In the genomic region with DNA sequence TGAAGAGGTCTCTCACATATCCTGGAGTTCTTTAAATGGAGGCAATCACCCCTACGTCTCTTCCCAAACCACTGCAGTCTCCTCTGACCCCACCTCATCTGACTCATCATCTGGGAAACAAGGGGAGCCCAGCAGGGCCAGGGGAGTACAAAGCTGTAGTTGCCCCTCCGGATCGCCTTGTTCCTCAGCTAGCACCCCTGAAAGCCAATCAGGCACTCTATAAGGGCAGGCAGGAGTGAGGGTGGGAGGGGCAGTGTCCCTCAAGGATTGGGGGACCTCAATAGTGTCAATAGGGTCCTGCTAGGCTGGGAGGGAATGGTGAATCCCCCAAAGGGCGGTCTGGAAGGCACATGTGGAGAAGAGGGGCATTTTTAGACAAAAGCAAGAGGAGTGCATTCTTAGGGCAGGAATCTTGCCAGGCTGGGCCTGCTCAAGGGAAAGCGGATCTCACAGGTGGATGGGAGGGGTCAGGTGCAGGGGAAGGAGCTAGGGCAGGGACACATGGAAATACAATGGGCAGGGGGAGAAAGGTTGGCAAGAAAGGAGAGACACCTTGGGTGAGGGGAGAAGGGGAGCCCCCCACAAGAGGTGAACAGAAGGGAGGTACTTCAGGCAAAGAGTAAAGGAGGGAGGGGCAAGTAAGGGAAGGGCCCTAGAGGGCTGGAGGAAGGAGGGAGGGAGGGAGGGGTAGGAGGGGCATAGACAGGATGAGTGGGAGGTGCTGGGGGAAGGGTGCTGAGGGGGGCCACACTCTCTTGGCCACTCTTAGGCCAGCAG, we compare ENCODE assay signal across 22 cellular contexts. TPM values are rescaled to one million over a fixed set of nuclear protein-coding genes. Genes with fewer than 3 reads are reported as not detected.
DNase-seq lines count a peak whose midpoint lies in the region; ATAC-seq and TF ChIP-seq lines count a peak whose summit lies in the region.
"Had no signal": no experiment of that assay in that cellular context is flagged by ENCODE, and none has a peak within 500 bp of the region (broad histone marks: within the 10 kb centered on the region; RNA-seq: fewer than 3 reads in every experiment).

No MANE protein-coding gene starts in this region.

- H3K4me1 Mint-ChIP-seq in H9 = peaks cover 27 to 36% of the 10 kb centered on the region in 2 experiments
- peaks cover 10% of the 10 kb centered on the region for H3K4me1 Mint-ChIP-seq in activated T-helper 1 cell treated with anti-CD3 and anti-CD28 coated beads, Interleukin-12 subunit alpha, Interleukin-12 subunit beta, Interleukin-2, Interleukin-4 antibody, amounts not matched to agents 30 ng/mL and 10 ng/mL and 1 ng/mL, durations not matched to agents 14 hours and 24 hours and 36 hours (ENCODE audit: low read depth)
- H3K4me1 Mint-ChIP-seq in progenitor cell of endocrine pancreas (ENCODE audit: low read depth) = peaks cover 3% of the 10 kb centered on the region

- H3K27ac ChIP-seq in H9 (ENCODE audit: insufficient read length, low read depth, low read length) = no peak overlapping the region
- H3K27ac ChIP-seq in muscle layer of colon (ENCODE audit: low read depth, low read length) = peak overlapping the region; percentile 37
- peak overlapping the region; percentile 76 to 95 for H3K27ac ChIP-seq in tibial artery
- H3K27ac ChIP-seq in suprapubic skin = no peak overlapping the region
- H3K27ac ChIP-seq: upper lobe of right lung had no signal

- intact Hi-C loops in activated T-helper 1 cell treated with anti-CD3 and anti-CD28 coated beads, Interleukin-12 subunit alpha, Interleukin-12 subunit beta, Interleukin-2, Interleukin-4 antibody, amounts not matched to agents 30 ng/mL and 10 ng/mL and 1 ng/mL, durations not matched to agents 14 hours and 24 hours and 36 hours (cut with micrococcal nuclease) = no loop called here
- intact Hi-C loops in tibial artery (cut with DNase I; ENCODE audit: low total_unique reads) = loop anchor here (5.0 kb wide), 2 partner anchors 48 to 78 kb away; no protein-coding TSS in a partner anchor

- H2BK20ac ChIP-seq in H9 (ENCODE audit: low read depth, low read length, poor library complexity, severe bottlenecking) = no peak overlapping the region

- no peak overlapping the region for H2BK120ac ChIP-seq in H9 (ENCODE audit: low read depth, low read length, poor library complexity, severe bottlenecking)

- H3K27me3 Mint-ChIP-seq in H9 (ENCODE audit: low read depth) (peaks cover 6% of the 10 kb centered on the region), progenitor cell of endocrine pancreas (peaks cover 23% of the 10 kb centered on the region)
- peaks cover 11% of the 10 kb centered on the region for H3K27me3 Mint-ChIP-seq in activated T-helper 1 cell treated with anti-CD3 and anti-CD28 coated beads, Interleukin-12 subunit alpha, Interleukin-12 subunit beta, Interleukin-2, Interleukin-4 antibody, amounts not matched to agents 30 ng/mL and 10 ng/mL and 1 ng/mL, durations not matched to agents 14 hours and 24 hours and 36 hours (ENCODE audit: insufficient read depth)

- no peak overlapping the region for H2BK5ac ChIP-seq in H9 (ENCODE audit: insufficient read length, low read length)

- no peaks in the 10 kb centered on the region for H3K79me2 ChIP-seq in H9 (ENCODE audit: insufficient read depth, low read length)

- no peaks in the 10 kb centered on the region for H3K27me3 ChIP-seq in H9 (ENCODE audit: insufficient read depth, low read length)
- H3K27me3 ChIP-seq in muscle layer of colon (ENCODE audit: control insufficient read depth in 1 of 2, insufficient read depth in 2 of 2, low read length in 2 of 2) = no peaks in the 10 kb centered on the region
- no peaks in the 10 kb centered on the region for H3K27me3 ChIP-seq in tibial artery
- H3K27me3 ChIP-seq in suprapubic skin = no peaks in the 10 kb centered on the region

- no peaks in the 10 kb centered on the region for H3K79me1 ChIP-seq in H9 (ENCODE audit: insufficient read depth, low read depth, low read length, poor library complexity, severe bottlenecking)

- H3K4me3 Mint-ChIP-seq in H9 = no peak overlapping the region; a peak in 1 of 5 replicates
- no peak overlapping the region for H3K4me3 Mint-ChIP-seq in activated T-helper 1 cell treated with anti-CD3 and anti-CD28 coated beads, Interleukin-12 subunit alpha, Interleukin-12 subunit beta, Interleukin-2, Interleukin-4 antibody, amounts not matched to agents 30 ng/mL and 10 ng/mL and 1 ng/mL, durations not matched to agents 14 hours and 24 hours and 36 hours
- no peak overlapping the region for H3K4me3 Mint-ChIP-seq in progenitor cell of endocrine pancreas (ENCODE audit: low read depth)
- H3K4me3 Mint-ChIP-seq: activated CD8-positive, alpha-beta T cell treated with anti-CD3 and anti-CD28 coated beads, Interleukin-2, amount 10 ng/mL, durations not matched to agents 7 days and 5 days; CD4-positive, CD25-positive, alpha-beta regulatory T cell had no signal

- TF ChIP-seq POLR2A in suprapubic skin (IDR thresholded peaks at IDR 0.05) = no peak

- H3K9me3 ChIP-seq in H9 (ENCODE audit: control insufficient read depth, low read depth, low read length) (no peaks in the 10 kb centered on the region), muscle layer of colon (ENCODE audit: low read length) (no peaks in the 10 kb centered on the region), tibial artery (no peaks in the 10 kb centered on the region), suprapubic skin (no peaks in the 10 kb centered on the region)
- H3K9me3 ChIP-seq: upper lobe of right lung had no signal

- peak overlapping the region in 1 of 3 experiments; percentile 50; a peak in 2 of 7 replicates for H3K27ac Mint-ChIP-seq in H9
- peak overlapping the region; percentile 16 for H3K27ac Mint-ChIP-seq in activated T-helper 1 cell treated with anti-CD3 and anti-CD28 coated beads, Interleukin-12 subunit alpha, Interleukin-12 subunit beta, Interleukin-2, Interleukin-4 antibody, amounts not matched to agents 30 ng/mL and 10 ng/mL and 1 ng/mL, durations not matched to agents 14 hours and 24 hours and 36 hours
- H3K27ac Mint-ChIP-seq in progenitor cell of endocrine pancreas = no peak overlapping the region
- H3K27ac Mint-ChIP-seq: activated CD8-positive, alpha-beta T cell treated with anti-CD3 and anti-CD28 coated beads, Interleukin-2, amount 10 ng/mL, durations not matched to agents 7 days and 5 days had no signal

- no peak for ATAC-seq in GM18867 (IDR thresholded peaks at IDR 0.05; ENCODE audit: unreplicated experiment)
- ATAC-seq: activated CD8-positive, alpha-beta T cell treated with anti-CD3 and anti-CD28 coated beads, Interleukin-2, amount 10 ng/mL, durations not matched to agents 7 days and 5 days; stimulated activated naive CD8-positive, alpha-beta T cell treated with anti-CD3 and anti-CD28 coated beads, Interleukin-15, Interleukin-2, amounts not matched to agents 100 U/mL and 50 U/mL, for 24 hours; upper lobe of right lung had no signal

- H2BK15ac ChIP-seq in H9 (ENCODE audit: low read depth, low read length) = no peak overlapping the region

- no peak overlapping the region for H3K18ac ChIP-seq in H9 (ENCODE audit: insufficient read length, low read depth, low read length)

- H3K9ac ChIP-seq in H9 (ENCODE audit: extremely low read depth, insufficient read length, low read length) (no peak overlapping the region), muscle layer of colon (ENCODE audit: low read length) (no peak overlapping the region)

- no peak overlapping the region for H3K4ac ChIP-seq in H9 (ENCODE audit: low read depth, low read length)

- no peak overlapping the region for H2AFZ ChIP-seq in H9 (ENCODE audit: low read length)

- TF ChIP-seq CTCF in H9 (conservative IDR thresholded peaks at IDR 0.05) = no peak
- TF ChIP-seq CTCF in tibial artery (IDR thresholded peaks at IDR 0.05) = no peak
- TF ChIP-seq CTCF in progenitor cell of endocrine pancreas (IDR thresholded peaks at IDR 0.05; ENCODE audit: unreplicated experiment) = no peak
- TF ChIP-seq CTCF in suprapubic skin (IDR thresholded peaks at IDR 0.05) = no peak

- no peak overlapping the region for H4K91ac ChIP-seq in H9 (ENCODE audit: insufficient read length, low read depth, low read length)

- no peak overlapping the region for H2AK5ac ChIP-seq in H9 (ENCODE audit: insufficient read length, low read length)

- H3K4me3 ChIP-seq in muscle layer of colon (ENCODE audit: low read depth in 1 of 2, low read length in 2 of 2) = no peak overlapping the region
- no peak overlapping the region for H3K4me3 ChIP-seq in tibial artery
- no peak overlapping the region for H3K4me3 ChIP-seq in suprapubic skin
- H3K4me3 ChIP-seq: upper lobe of right lung had no signal

- no peak overlapping the region for H3K14ac ChIP-seq in H9 (ENCODE audit: insufficient read depth, low read length)

- H3K9me3 Mint-ChIP-seq in H9 = no peaks in the 10 kb centered on the region
- no peaks in the 10 kb centered on the region for H3K9me3 Mint-ChIP-seq in activated T-helper 1 cell treated with anti-CD3 and anti-CD28 coated beads, Interleukin-12 subunit alpha, Interleukin-12 subunit beta, Interleukin-2, Interleukin-4 antibody, amounts not matched to agents 30 ng/mL and 10 ng/mL and 1 ng/mL, durations not matched to agents 14 hours and 24 hours and 36 hours
- H3K9me3 Mint-ChIP-seq in progenitor cell of endocrine pancreas (ENCODE audit: low read depth) = no peaks in the 10 kb centered on the region

- DNase-seq in H9 (peak; percentile 67), tibial artery (no peak), progenitor cell of endocrine pancreas (ENCODE audit: low spot score, unreplicated experiment) (no peak), suprapubic skin (ENCODE audit: low spot score in 2 of 2) (no peak)
- no peak for DNase-seq in activated T-helper 1 cell treated with anti-CD3 and anti-CD28 coated beads, Interleukin-12 subunit alpha, Interleukin-12 subunit beta, Interleukin-2, Interleukin-4 antibody, amounts not matched to agents 30 ng/mL and 10 ng/mL and 1 ng/mL, durations not matched to agents 14 hours and 24 hours and 36 hours (ENCODE audit: low spot score)
- DNase-seq: activated CD4-positive, alpha-beta T cell treated with anti-CD3 and anti-CD28 coated beads for 1 hour; activated CD8-positive, alpha-beta T cell treated with anti-CD3 and anti-CD28 coated beads, Interleukin-2, amount 10 ng/mL, durations not matched to agents 7 days and 5 days; activated gamma-delta T cell treated with Interleukin-2 at 50 U/mL for 16 hours; CD4-positive, CD25-positive, alpha-beta regulatory T cell; DMS 273 treated with DMSO at 0.1 percent for 48 hours; hippocampal formation; Kasumi-1; NCI-H1048; NCI-H2029; OCI-M1; Right ventricle myocardium superior; stimulated activated CD4-positive, alpha-beta T cell treated with anti-CD3 and anti-CD28 coated beads, Interleukin-4, amount 100 ng/mL, for 24 hours; stimulated activated naive CD8-positive, alpha-beta T cell treated with anti-CD3 and anti-CD28 coated beads, Interleukin-15, Interleukin-2, amounts not matched to agents 100 U/mL and 50 U/mL, for 24 hours; upper lobe of right lung had no signal

- H3K4me1 ChIP-seq in H9 (ENCODE audit: insufficient read depth, low read length) = peaks cover 5% of the 10 kb centered on the region; the same call in 1 of the 2 replicates
- peaks cover 57% of the 10 kb centered on the region for H3K4me1 ChIP-seq in muscle layer of colon (ENCODE audit: insufficient read depth, low read length)
- H3K4me1 ChIP-seq in tibial artery = peaks cover 0 to 98% (median 77%) of the 10 kb centered on the region in 4 donors
- peaks cover 8% of the 10 kb centered on the region for H3K4me1 ChIP-seq in suprapubic skin

- H2BK12ac ChIP-seq in H9 (ENCODE audit: insufficient read length, low read depth, low read length) = no peak overlapping the region

- H4K8ac ChIP-seq in H9 (replicated peaks; ENCODE audit: insufficient read length, low read depth, low read length) = no peak overlapping the region

- H4K5ac ChIP-seq in H9 (ENCODE audit: insufficient read length, low read depth, low read length) = no peak overlapping the region

- WGBS in H9 (ENCODE audit: extremely low coverage, insufficient read length, low lambda C conversion rate) = no CpG with 5 or more reads among the region's 5 CpGs
- 73% methylated on average over 5 of the region's 5 CpGs for WGBS in suprapubic skin

- H4K20me1 ChIP-seq in H9 (ENCODE audit: control insufficient read depth, insufficient read depth, insufficient read length) = no peaks in the 10 kb centered on the region

- no peak overlapping the region for H3K23ac ChIP-seq in H9 (ENCODE audit: insufficient read length, low read depth, low read length)

- no peaks in the 10 kb centered on the region for H3K23me2 ChIP-seq in H9 (ENCODE audit: insufficient read length, low read depth, low read length, poor library complexity, severe bottlenecking)

- H3K36me3 ChIP-seq in muscle layer of colon (ENCODE audit: insufficient read depth, low read length) = peaks cover 25% of the 10 kb centered on the region
- H3K36me3 ChIP-seq in tibial artery = peaks cover 29 to 43% (median 35%) of the 10 kb centered on the region in 3 donors
- peaks cover 2% of the 10 kb centered on the region for H3K36me3 ChIP-seq in suprapubic skin
- H3K36me3 ChIP-seq: upper lobe of right lung had no signal

- no peak overlapping the region for H3K56ac ChIP-seq in H9 (ENCODE audit: insufficient read length, low read depth, low read length)

- H3K36me3 Mint-ChIP-seq in H9 (ENCODE audit: insufficient read depth in 1 of 3, low read depth in 3 of 3) (0 out of 7 replicates have a peak, but pooled peaks cover 0 to 1% (median 0%) of the 10 kb centered on the region in 3 experiments), progenitor cell of endocrine pancreas (ENCODE audit: insufficient read depth) (no peaks in the 10 kb centered on the region)
- no peaks in the 10 kb centered on the region for H3K36me3 Mint-ChIP-seq in activated T-helper 1 cell treated with anti-CD3 and anti-CD28 coated beads, Interleukin-12 subunit alpha, Interleukin-12 subunit beta, Interleukin-2, Interleukin-4 antibody, amounts not matched to agents 30 ng/mL and 10 ng/mL and 1 ng/mL, durations not matched to agents 14 hours and 24 hours and 36 hours (ENCODE audit: low read depth)
- H3K36me3 Mint-ChIP-seq: CD4-positive, CD25-positive, alpha-beta regulatory T cell had no signal

- no peak for TF ChIP-seq EP300 in suprapubic skin (IDR thresholded peaks at IDR 0.05)

- H3K4me2 ChIP-seq in H9 (ENCODE audit: insufficient read depth, insufficient read length, low read length) = peak overlapping the region; percentile 7

- H3T11ph ChIP-seq in H9 (ENCODE audit: low read length) = no peak overlapping the region

RNA-seq across cellular contexts. Expression of a gene that starts 5.8 kb away (rescaled TPM):
- 6.3 and 8.1 TPM in 2 replicates for total RNA-seq in H9 (2021)
- 0.67 and 0.73 TPM in 2 replicates for total RNA-seq in activated T-helper 1 cell treated with anti-CD3 and anti-CD28 coated beads, Interleukin-12 subunit alpha, Interleukin-12 subunit beta, Interleukin-2, Interleukin-4 antibody, amounts not matched to agents 30 ng/mL and 10 ng/mL and 1 ng/mL, durations not matched to agents 14 hours and 24 hours and 36 hours
- 6.6 and 7.4 TPM in 2 replicates for total RNA-seq in progenitor cell of endocrine pancreas
- 10 to 100 TPM in 1 of 4 donors, 1 to 10 TPM in 3; 5.3 to 19.4 (median 6.7) TPM for total RNA-seq in suprapubic skin

RNA-seq across cellular contexts. Expression of a gene that starts 51.8 kb away (rescaled TPM):
- total RNA-seq in H9 (2021) = 0.31 and 0.44 TPM in 2 replicates
- total RNA-seq in activated T-helper 1 cell treated with anti-CD3 and anti-CD28 coated beads, Interleukin-12 subunit alpha, Interleukin-12 subunit beta, Interleukin-2, Interleukin-4 antibody, amounts not matched to agents 30 ng/mL and 10 ng/mL and 1 ng/mL, durations not matched to agents 14 hours and 24 hours and 36 hours = not detected in 2 replicates
- total RNA-seq in progenitor cell of endocrine pancreas = 0.41 and 0.62 TPM in 2 replicates
- total RNA-seq in suprapubic skin = 10 to 100 TPM; 13.0 to 29.9 (median 18.1) TPM
- total RNA-seq: activated CD8-positive, alpha-beta T cell treated with anti-CD3 and anti-CD28 coated beads, Interleukin-2, amount 10 ng/mL, durations not matched to agents 7 days and 5 days; CD4-positive, CD25-positive, alpha-beta regulatory T cell; HT1080 had no signal

Comparison
In these comparisons a context has a peak if more than half of its experiments do, and no peak if none do; other contexts are left out.
1. H3K27ac ChIP-seq: peak in muscle layer of colon (single experiment) and tibial artery (2 of 2); none in H9 (single experiment) and suprapubic skin (single experiment).